9 cellular contexts compared by ENCODE assay signal in genomic region chr6:31574106-31575061, GRCh38.
DNase-seq lines count a peak whose midpoint lies in the region; ATAC-seq and TF ChIP-seq lines count a peak whose summit lies in the region.
"Had no signal": no experiment of that assay in that cellular context is flagged by ENCODE, and none has a peak within 500 bp of the region (broad histone marks: within the 10 kb centered on the region; RNA-seq: fewer than 3 reads in every experiment).

No MANE protein-coding gene starts in this region.

- no peaks in the 10 kb centered on the region for H3K9me3 Mint-ChIP-seq in activated naive CD4-positive, alpha-beta T cell treated with anti-CD3 and anti-CD28 coated beads, Interleukin-2, amount 50 U/mL, for 24 hours

- no peaks in the 10 kb centered on the region for H3K36me3 ChIP-seq in rectal smooth muscle tissue (ENCODE audit: control insufficient read depth, insufficient read depth, low read length)
- H3K36me3 ChIP-seq: cardiac muscle cell, thyroid gland had no signal

- no peak overlapping the region for H3K9ac ChIP-seq in rectal smooth muscle tissue (ENCODE audit: low read length)

- ATAC-seq in HG02588 (IDR thresholded peaks at IDR 0.05; ENCODE audit: unreplicated experiment) (no peak), HG03439 (IDR thresholded peaks at IDR 0.05; ENCODE audit: unreplicated experiment) (no peak)

- TF ChIP-seq CTCF in GM12864 (IDR thresholded peaks at IDR 0.05; ENCODE audit: low read depth, low read length, missing control alignments) (peak; percentile 10), GM20000 (IDR thresholded peaks at IDR 0.05; ENCODE audit: extremely low read depth, missing control alignments) (peak; percentile 12)

- H3K4me3 Mint-ChIP-seq in activated naive CD4-positive, alpha-beta T cell treated with anti-CD3 and anti-CD28 coated beads, Interleukin-2, amount 50 U/mL, for 24 hours: peak overlapping the region; percentile 99

- peaks cover 3% of the 10 kb centered on the region for H3K4me1 ChIP-seq in rectal smooth muscle tissue (ENCODE audit: control insufficient read depth, insufficient read depth, low read length)
- H3K4me1 ChIP-seq: thyroid gland had no signal

- no peaks in the 10 kb centered on the region for H3K27me3 ChIP-seq in rectal smooth muscle tissue (ENCODE audit: control insufficient read depth, insufficient read depth, low read length)
- H3K27me3 ChIP-seq: cardiac muscle cell, thyroid gland had no signal

- H3K4me1 Mint-ChIP-seq in activated naive CD4-positive, alpha-beta T cell treated with anti-CD3 and anti-CD28 coated beads, Interleukin-2, amount 50 U/mL, for 24 hours: peaks cover 87% of the 10 kb centered on the region

- H3K4me3 ChIP-seq in GM12864 (ENCODE audit: low read depth, low read length) (peak overlapping the region; percentile 79), rectal smooth muscle tissue (ENCODE audit: low read length) (no peak overlapping the region)
- H3K4me3 ChIP-seq: cardiac muscle cell, thyroid gland had no signal

- H3K27me3 Mint-ChIP-seq in activated naive CD4-positive, alpha-beta T cell treated with anti-CD3 and anti-CD28 coated beads, Interleukin-2, amount 50 U/mL, for 24 hours: no peaks in the 10 kb centered on the region

- peak overlapping the region; percentile 70 for H3K27ac ChIP-seq in rectal smooth muscle tissue (ENCODE audit: low read depth, low read length)
- H3K27ac ChIP-seq: cardiac muscle cell, thyroid gland had no signal

- H3K27ac Mint-ChIP-seq in activated naive CD4-positive, alpha-beta T cell treated with anti-CD3 and anti-CD28 coated beads, Interleukin-2, amount 50 U/mL, for 24 hours: peak overlapping the region; percentile 99

- peaks cover 33% of the 10 kb centered on the region for H3K36me3 Mint-ChIP-seq in activated naive CD4-positive, alpha-beta T cell treated with anti-CD3 and anti-CD28 coated beads, Interleukin-2, amount 50 U/mL, for 24 hours

- DNase-seq in GM12864 (ENCODE audit: low read depth): no peak
- DNase-seq in GM20000 (ENCODE audit: low spot score): peak; percentile 17
- DNase-seq in NCI-H2107 treated with DMSO at 0.1 percent for 48 hours (lab: John Stamatoyannopoulos, UW; ENCODE audit: unreplicated experiment): no peak
